8 cellular contexts compared by ENCODE assay signal in genomic region chr1:111476761-111477309, GRCh38. TPM values are rescaled to one million over a fixed set of nuclear protein-coding genes. Genes with fewer than 3 reads are reported as not detected.
DNase-seq lines count a peak whose midpoint lies in the region; ATAC-seq and TF ChIP-seq lines count a peak whose summit lies in the region.

No MANE protein-coding gene starts in this region.

- WGBS in body of pancreas, 2 donors, result 48 to 53% methylated on average over 2 of the region's 2 CpGs

- DNase-seq in SKM-1 treated with dmso at 0.1 percent for 144 hours (lab: John Stamatoyannopoulos, UW; ENCODE audit: unreplicated experiment) (peak; percentile 70), mesenteric fat pad (ENCODE audit: low spot score) (no peak), body of pancreas (no peak), DMS53 (lab: John Stamatoyannopoulos, UW) (no peak), NCI-H446 treated with DMSO at 0.1 percent for 48 hours (lab: John Stamatoyannopoulos, UW) (no peak)

- intact Hi-C loops in body of pancreas (cut with DNase I), result no loop called here

- ATAC-seq in GM18505 (IDR thresholded peaks at IDR 0.05; ENCODE audit: unreplicated experiment) (peak; percentile 69), HG02678 (IDR thresholded peaks at IDR 0.05; ENCODE audit: unreplicated experiment) (peak; percentile 75), body of pancreas (no peak)

- peak overlapping the region in 1 of 2 donors; percentile 40 for H3K4me3 ChIP-seq in mucosa of rectum (ENCODE audit: low read length in 2 of 2)
- no peak overlapping the region for H3K4me3 ChIP-seq in body of pancreas

- peak overlapping the region; percentile 37 to 56 for H3K27ac ChIP-seq in mucosa of rectum (ENCODE audit: low read depth in 2 of 2, low read length in 2 of 2)
- peak overlapping the region in 1 of 4 donors; percentile 21 for H3K27ac ChIP-seq in body of pancreas

- peak overlapping the region in 1 of 2 donors; percentile 7 for H3K9ac ChIP-seq in mucosa of rectum (ENCODE audit: low read depth in 1 of 2, low read length in 2 of 2)

- H3K27me3 ChIP-seq in mucosa of rectum (ENCODE audit: control insufficient read depth in 2 of 2, insufficient read depth in 2 of 2, low read length in 2 of 2), result no peaks in the 10 kb centered on the region
- no peaks in the 10 kb centered on the region for H3K27me3 ChIP-seq in body of pancreas

- no peaks in the 10 kb centered on the region for H3K36me3 ChIP-seq in mucosa of rectum (ENCODE audit: control insufficient read depth in 2 of 2, insufficient read depth in 2 of 2, low read length in 2 of 2)
- H3K36me3 ChIP-seq in body of pancreas (replicated peaks in 1 of 2; ENCODE audit: insufficient read depth in 1 of 2, low read depth in 2 of 2), result no peaks in the 10 kb centered on the region

- H3K9me3 ChIP-seq in mucosa of rectum (ENCODE audit: control insufficient read depth in 2 of 2, low read length in 2 of 2) (no peaks in the 10 kb centered on the region), body of pancreas (no peaks in the 10 kb centered on the region)

- no peak for TF ChIP-seq CTCF in body of pancreas (IDR thresholded peaks at IDR 0.05)

- TF ChIP-seq POLR2A in GM18505 (IDR thresholded peaks at IDR 0.05; ENCODE audit: borderline replicate concordance, extremely low read depth, insufficient read depth, insufficient read length), result no peak
- peak in 1 of 3 donors; percentile 21 for TF ChIP-seq POLR2A in body of pancreas (IDR thresholded peaks at IDR 0.05)

- no peaks in the 10 kb centered on the region for H3K4me1 ChIP-seq in mucosa of rectum (ENCODE audit: control insufficient read depth in 2 of 2, insufficient read depth in 2 of 2, low read length in 2 of 2)
- no peaks in the 10 kb centered on the region for H3K4me1 ChIP-seq in body of pancreas

RNA-seq across cellular contexts. Expression of gene C1orf162, which starts 3.1 kb away (rescaled TPM):
- total RNA-seq in mesenteric fat pad (98.7 TPM), body of pancreas (1 to 10 TPM; 5.3 to 6.0 TPM)

RNA-seq across cellular contexts. Expression of gene ADORA3, which starts 26.6 kb away (rescaled TPM):
- total RNA-seq in mesenteric fat pad (17.2 TPM), body of pancreas (1 to 10 TPM; 1.6 to 3.6 TPM)

RNA-seq across cellular contexts. Expression of gene TMIGD3, which starts 26.6 kb away (rescaled TPM):
- 13.7 TPM for total RNA-seq in mesenteric fat pad
- total RNA-seq in body of pancreas, result 1 to 10 TPM in 1 of 2 donors, not detected in 1; 1.0 TPM

RNA-seq across cellular contexts. Expression of gene ATP5PB, which starts 27.6 kb away (rescaled TPM):
- total RNA-seq in mesenteric fat pad (161 TPM), body of pancreas (10 to 100 TPM; 55.0 to 91.0 TPM)

RNA-seq across cellular contexts. Expression of gene WDR77, which starts 27.8 kb away (rescaled TPM):
- total RNA-seq in mesenteric fat pad (35.4 TPM), body of pancreas (10 to 100 TPM; 14.8 to 18.2 TPM)

Comparison
In these comparisons a context has a peak if more than half of its experiments do, and no peak if none do; other contexts are left out.
1. RNA of gene C1orf162, which starts 3.1 kb away (total RNA-seq): 98.7 TPM in mesenteric fat pad (single experiment); 5.3 to 6.0 TPM in body of pancreas; every median in the first group is over 10 times any median in the second.